Comparison of ENCODE assay signal across 16 cellular contexts in genomic region chr1:228095938-228096337, GRCh38. TPM values are rescaled to one million over a fixed set of nuclear protein-coding genes. Genes with fewer than 3 reads are reported as not detected.
DNase-seq lines count a peak whose midpoint lies in the region; ATAC-seq and TF ChIP-seq lines count a peak whose summit lies in the region.
"Had no signal": no experiment of that assay in that cellular context is flagged by ENCODE, and none has a peak within 500 bp of the region (broad histone marks: within the 10 kb centered on the region; RNA-seq: fewer than 3 reads in every experiment).

No MANE protein-coding gene starts in this region.

- peak overlapping the region in 2 of 7 donors; percentile 12 to 80 for H3K4me3 Mint-ChIP-seq in CD8-positive, alpha-beta memory T cell
- no peak overlapping the region for H3K4me3 Mint-ChIP-seq in activated naive CD8-positive, alpha-beta T cell treated with anti-CD3 and anti-CD28 coated beads, Interleukin-2, amount 50 U/mL, for 24 hours

- DNase-seq in CD8-positive, alpha-beta memory T cell: peak in 1 of 5 donors; percentile 33
- DNase-seq in ELR (ENCODE audit: low read depth): peak; percentile 51
- no peak for DNase-seq in activated naive CD8-positive, alpha-beta T cell treated with anti-CD3 and anti-CD28 coated beads, Interleukin-2, amount 50 U/mL, for 24 hours
- DNase-seq: activated CD4-positive, alpha-beta T cell treated with anti-CD3 and anti-CD28 coated beads, Interleukin-2, amount 50 U/mL, for 1 hour; CD4-positive, CD25-positive, alpha-beta regulatory T cell; esophagus squamous epithelium; heart right ventricle; IMR-90; left cardiac atrium; NCI-H1048; transverse colon had no signal

- H3K4me1 Mint-ChIP-seq in CD8-positive, alpha-beta memory T cell: peaks cover 44 to 72% (median 46%) of the 10 kb centered on the region in 3 donors
- peaks cover 35% of the 10 kb centered on the region for H3K4me1 Mint-ChIP-seq in activated naive CD8-positive, alpha-beta T cell treated with anti-CD3 and anti-CD28 coated beads, Interleukin-2, amount 50 U/mL, for 24 hours

- H3K4me1 ChIP-seq in CD8-positive, alpha-beta memory T cell (ENCODE audit: insufficient read depth, low read length): peaks cover 31% of the 10 kb centered on the region
- peaks cover 27% of the 10 kb centered on the region in 2 experiments for H3K4me1 ChIP-seq in neutrophil (ENCODE audit: control insufficient read depth in 1 of 2, insufficient read depth in 1 of 2, low read depth in 1 of 2, low read length in 1 of 2)

- CTCF ChIA-PET in CD8-positive, alpha-beta memory T cell (lab: Charles Lee): no interaction called here

- peaks cover 31% of the 10 kb centered on the region for H3K36me3 ChIP-seq in CD8-positive, alpha-beta memory T cell (ENCODE audit: insufficient read depth, low read length)
- peaks cover 47% of the 10 kb centered on the region for H3K36me3 ChIP-seq in neutrophil

- no peak for TF ChIP-seq CTCF in neutrophil (IDR thresholded peaks at IDR 0.05)

- H3K9me3 ChIP-seq in CD8-positive, alpha-beta memory T cell (ENCODE audit: low read length): peaks cover 7% of the 10 kb centered on the region
- no peaks in the 10 kb centered on the region for H3K9me3 ChIP-seq in neutrophil

- no peak overlapping the region for H3K4me3 ChIP-seq in CD8-positive, alpha-beta memory T cell (ENCODE audit: low read length)
- no peak overlapping the region for H3K4me3 ChIP-seq in neutrophil (ENCODE audit: low read depth in 1 of 2, low read length in 1 of 2)
- H3K4me3 ChIP-seq: esophagus squamous epithelium, heart right ventricle, transverse colon had no signal

- peaks cover 0 to 9% (median 6%) of the 10 kb centered on the region in 5 donors for H3K9me3 Mint-ChIP-seq in CD8-positive, alpha-beta memory T cell
- peaks cover 6% of the 10 kb centered on the region for H3K9me3 Mint-ChIP-seq in activated naive CD8-positive, alpha-beta T cell treated with anti-CD3 and anti-CD28 coated beads, Interleukin-2, amount 50 U/mL, for 24 hours

- POLR2A ChIA-PET in CD8-positive, alpha-beta memory T cell (lab: Charles Lee): interaction anchor here (1.1 kb wide), 1 partner anchor 14 kb away, joined by 3 read pairs; no protein-coding TSS in a partner anchor

- peak overlapping the region in 6 of 8 donors; percentile 33 to 83 (median 52) for H3K27ac Mint-ChIP-seq in CD8-positive, alpha-beta memory T cell
- peak overlapping the region; percentile 69 for H3K27ac Mint-ChIP-seq in activated naive CD8-positive, alpha-beta T cell treated with anti-CD3 and anti-CD28 coated beads, Interleukin-2, amount 50 U/mL, for 24 hours

- H3K36me3 Mint-ChIP-seq in CD8-positive, alpha-beta memory T cell: peaks cover 12 to 78% (median 14%) of the 10 kb centered on the region in 3 donors
- H3K36me3 Mint-ChIP-seq in activated naive CD8-positive, alpha-beta T cell treated with anti-CD3 and anti-CD28 coated beads, Interleukin-2, amount 50 U/mL, for 24 hours (ENCODE audit: low read depth): peaks cover 67% of the 10 kb centered on the region

- no peak for ATAC-seq in activated naive CD8-positive, alpha-beta T cell treated with anti-CD3 and anti-CD28 coated beads, Interleukin-2, amount 50 U/mL, for 24 hours
- ATAC-seq in GM21825 (IDR thresholded peaks at IDR 0.05; ENCODE audit: unreplicated experiment): no peak
- ATAC-seq in HG02763 (IDR thresholded peaks at IDR 0.05; ENCODE audit: unreplicated experiment): no peak
- ATAC-seq in GM19395 (IDR thresholded peaks at IDR 0.05; ENCODE audit: unreplicated experiment): no peak
- ATAC-seq: activated naive CD4-positive, alpha-beta T cell treated with anti-CD3 and anti-CD28 coated beads, Interleukin-2, amount 50 U/mL, for 72 hours; left cardiac atrium had no signal

- no peak overlapping the region for H3K27ac ChIP-seq in CD8-positive, alpha-beta memory T cell (ENCODE audit: low read depth, low read length)
- peak overlapping the region; percentile 11 for H3K27ac ChIP-seq in neutrophil
- H3K27ac ChIP-seq: esophagus squamous epithelium, heart right ventricle, transverse colon had no signal

- peaks cover 0 to 2% of the 10 kb centered on the region in 2 donors for H3K27me3 Mint-ChIP-seq in CD8-positive, alpha-beta memory T cell
- H3K27me3 Mint-ChIP-seq in activated naive CD8-positive, alpha-beta T cell treated with anti-CD3 and anti-CD28 coated beads, Interleukin-2, amount 50 U/mL, for 24 hours: no peaks in the 10 kb centered on the region
- H3K27me3 Mint-ChIP-seq: CD4-positive, CD25-positive, alpha-beta regulatory T cell had no signal

- H3K27me3 ChIP-seq in CD8-positive, alpha-beta memory T cell (ENCODE audit: insufficient read depth, low read length, poor library complexity, severe bottlenecking): no peaks in the 10 kb centered on the region
- no peaks in the 10 kb centered on the region for H3K27me3 ChIP-seq in neutrophil
- H3K27me3 ChIP-seq: esophagus squamous epithelium, heart right ventricle, transverse colon had no signal

RNA-seq across cellular contexts. Expression of gene C1orf35, which starts 7.2 kb away (rescaled TPM):
- total RNA-seq in CD8-positive, alpha-beta memory T cell: 10 to 100 TPM; 28.7 to 29.2 TPM
- polyA plus RNA-seq in CD8-positive, alpha-beta memory T cell: 21.4 TPM

RNA-seq across cellular contexts. Expression of gene MRPL55, which starts 13.2 kb away (rescaled TPM):
- 10 to 100 TPM; 70.0 to 71.8 TPM for total RNA-seq in CD8-positive, alpha-beta memory T cell
- 146 TPM for polyA plus RNA-seq in CD8-positive, alpha-beta memory T cell

RNA-seq across cellular contexts. Expression of gene ARF1, which starts 13.4 kb away (rescaled TPM):
- total RNA-seq in CD8-positive, alpha-beta memory T cell: 100 to 1,000 TPM; 379 TPM
- 569 TPM for polyA plus RNA-seq in CD8-positive, alpha-beta memory T cell

RNA-seq across cellular contexts. Expression of gene GUK1, which starts 44.1 kb away (rescaled TPM):
- 100 to 1,000 TPM; 222 to 245 TPM for total RNA-seq in CD8-positive, alpha-beta memory T cell
- polyA plus RNA-seq in CD8-positive, alpha-beta memory T cell: 467 TPM

RNA-seq across cellular contexts. Expression of gene GJC2, which starts 53.8 kb away (rescaled TPM):
- 1 to 10 TPM in 1 of 2 experiments, under 1 TPM in 1; 0.57 to 1.1 TPM for total RNA-seq in CD8-positive, alpha-beta memory T cell
- not detected for polyA plus RNA-seq in CD8-positive, alpha-beta memory T cell
- polyA plus RNA-seq: CD4-positive, CD25-positive, alpha-beta regulatory T cell had no signal
